Comparison of ENCODE assay signal across 1 cellular context in genomic region chr11:1309498-1310314, GRCh38.
TF ChIP-seq lines count a peak whose summit lies in the region.

TOLLIP (minus strand) TSS chr11:1309632; CDS start chr11:1309498, 134 bp downstream.

TF ChIP-seq in HEK293, 187 proteins besides CTCF, POLR2A, EP300 and RAD21 (continued from another document):
- no peak for TF ChIP-seq ZNF266 (tag by site-specific recombination; IDR thresholded peaks at IDR 0.05; ENCODE audit: low read depth)
- TF ChIP-seq, protein P1, sequence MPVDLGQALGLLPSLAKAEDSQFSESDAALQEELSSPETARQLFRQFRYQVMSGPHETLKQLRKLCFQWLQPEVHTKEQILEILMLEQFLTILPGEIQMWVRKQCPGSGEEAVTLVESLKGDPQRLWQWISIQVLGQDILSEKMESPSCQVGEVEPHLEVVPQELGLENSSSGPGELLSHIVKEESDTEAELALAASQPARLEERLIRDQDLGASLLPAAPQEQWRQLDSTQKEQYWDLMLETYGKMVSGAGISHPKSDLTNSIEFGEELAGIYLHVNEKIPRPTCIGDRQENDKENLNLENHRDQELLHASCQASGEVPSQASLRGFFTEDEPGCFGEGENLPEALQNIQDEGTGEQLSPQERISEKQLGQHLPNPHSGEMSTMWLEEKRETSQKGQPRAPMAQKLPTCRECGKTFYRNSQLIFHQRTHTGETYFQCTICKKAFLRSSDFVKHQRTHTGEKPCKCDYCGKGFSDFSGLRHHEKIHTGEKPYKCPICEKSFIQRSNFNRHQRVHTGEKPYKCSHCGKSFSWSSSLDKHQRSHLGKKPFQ (tag by site-specific recombination; IDR thresholded peaks at IDR 0.05), result no peak
- TF ChIP-seq ZNF585B (tag by site-specific recombination; IDR thresholded peaks at IDR 0.05), result no peak
- no peak for TF ChIP-seq ZNF311 (tag by site-specific recombination; IDR thresholded peaks at IDR 0.05; ENCODE audit: borderline replicate concordance)
- no peak for TF ChIP-seq REPIN1 (tag by site-specific recombination; IDR thresholded peaks at IDR 0.05; ENCODE audit: low read depth)
- TF ChIP-seq ZBTB6 (tag by site-specific recombination; IDR thresholded peaks at IDR 0.05), result no peak; the same call in 1 of the 2 replicates
- TF ChIP-seq MEIS1 (CRISPR knock-in tag; IDR thresholded peaks at IDR 0.05; ENCODE audit: borderline replicate concordance), result no peak
- TF ChIP-seq ZNF202 (tag by site-specific recombination; IDR thresholded peaks at IDR 0.05; ENCODE audit: borderline replicate concordance), result no peak
- TF ChIP-seq FEZF1 (tag by site-specific recombination; IDR thresholded peaks at IDR 0.05), result no peak
- TF ChIP-seq, protein P2, sequence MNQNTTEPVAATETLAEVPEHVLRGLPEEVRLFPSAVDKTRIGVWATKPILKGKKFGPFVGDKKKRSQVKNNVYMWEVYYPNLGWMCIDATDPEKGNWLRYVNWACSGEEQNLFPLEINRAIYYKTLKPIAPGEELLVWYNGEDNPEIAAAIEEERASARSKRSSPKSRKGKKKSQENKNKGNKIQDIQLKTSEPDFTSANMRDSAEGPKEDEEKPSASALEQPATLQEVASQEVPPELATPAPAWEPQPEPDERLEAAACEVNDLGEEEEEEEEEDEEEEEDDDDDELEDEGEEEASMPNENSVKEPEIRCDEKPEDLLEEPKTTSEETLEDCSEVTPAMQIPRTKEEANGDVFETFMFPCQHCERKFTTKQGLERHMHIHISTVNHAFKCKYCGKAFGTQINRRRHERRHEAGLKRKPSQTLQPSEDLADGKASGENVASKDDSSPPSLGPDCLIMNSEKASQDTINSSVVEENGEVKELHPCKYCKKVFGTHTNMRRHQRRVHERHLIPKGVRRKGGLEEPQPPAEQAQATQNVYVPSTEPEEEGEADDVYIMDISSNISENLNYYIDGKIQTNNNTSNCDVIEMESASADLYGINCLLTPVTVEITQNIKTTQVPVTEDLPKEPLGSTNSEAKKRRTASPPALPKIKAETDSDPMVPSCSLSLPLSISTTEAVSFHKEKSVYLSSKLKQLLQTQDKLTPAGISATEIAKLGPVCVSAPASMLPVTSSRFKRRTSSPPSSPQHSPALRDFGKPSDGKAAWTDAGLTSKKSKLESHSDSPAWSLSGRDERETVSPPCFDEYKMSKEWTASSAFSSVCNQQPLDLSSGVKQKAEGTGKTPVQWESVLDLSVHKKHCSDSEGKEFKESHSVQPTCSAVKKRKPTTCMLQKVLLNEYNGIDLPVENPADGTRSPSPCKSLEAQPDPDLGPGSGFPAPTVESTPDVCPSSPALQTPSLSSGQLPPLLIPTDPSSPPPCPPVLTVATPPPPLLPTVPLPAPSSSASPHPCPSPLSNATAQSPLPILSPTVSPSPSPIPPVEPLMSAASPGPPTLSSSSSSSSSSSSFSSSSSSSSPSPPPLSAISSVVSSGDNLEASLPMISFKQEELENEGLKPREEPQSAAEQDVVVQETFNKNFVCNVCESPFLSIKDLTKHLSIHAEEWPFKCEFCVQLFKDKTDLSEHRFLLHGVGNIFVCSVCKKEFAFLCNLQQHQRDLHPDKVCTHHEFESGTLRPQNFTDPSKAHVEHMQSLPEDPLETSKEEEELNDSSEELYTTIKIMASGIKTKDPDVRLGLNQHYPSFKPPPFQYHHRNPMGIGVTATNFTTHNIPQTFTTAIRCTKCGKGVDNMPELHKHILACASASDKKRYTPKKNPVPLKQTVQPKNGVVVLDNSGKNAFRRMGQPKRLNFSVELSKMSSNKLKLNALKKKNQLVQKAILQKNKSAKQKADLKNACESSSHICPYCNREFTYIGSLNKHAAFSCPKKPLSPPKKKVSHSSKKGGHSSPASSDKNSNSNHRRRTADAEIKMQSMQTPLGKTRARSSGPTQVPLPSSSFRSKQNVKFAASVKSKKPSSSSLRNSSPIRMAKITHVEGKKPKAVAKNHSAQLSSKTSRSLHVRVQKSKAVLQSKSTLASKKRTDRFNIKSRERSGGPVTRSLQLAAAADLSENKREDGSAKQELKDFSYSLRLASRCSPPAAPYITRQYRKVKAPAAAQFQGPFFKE (tag by site-specific recombination; IDR thresholded peaks at IDR 0.05; ENCODE audit: borderline replicate concordance), result no peak
- TF ChIP-seq ZNF660 (tag by site-specific recombination; IDR thresholded peaks at IDR 0.05), result no peak
- no peak for TF ChIP-seq ZNF473 (tag by site-specific recombination; IDR thresholded peaks at IDR 0.05)
- TF ChIP-seq, protein P3, sequence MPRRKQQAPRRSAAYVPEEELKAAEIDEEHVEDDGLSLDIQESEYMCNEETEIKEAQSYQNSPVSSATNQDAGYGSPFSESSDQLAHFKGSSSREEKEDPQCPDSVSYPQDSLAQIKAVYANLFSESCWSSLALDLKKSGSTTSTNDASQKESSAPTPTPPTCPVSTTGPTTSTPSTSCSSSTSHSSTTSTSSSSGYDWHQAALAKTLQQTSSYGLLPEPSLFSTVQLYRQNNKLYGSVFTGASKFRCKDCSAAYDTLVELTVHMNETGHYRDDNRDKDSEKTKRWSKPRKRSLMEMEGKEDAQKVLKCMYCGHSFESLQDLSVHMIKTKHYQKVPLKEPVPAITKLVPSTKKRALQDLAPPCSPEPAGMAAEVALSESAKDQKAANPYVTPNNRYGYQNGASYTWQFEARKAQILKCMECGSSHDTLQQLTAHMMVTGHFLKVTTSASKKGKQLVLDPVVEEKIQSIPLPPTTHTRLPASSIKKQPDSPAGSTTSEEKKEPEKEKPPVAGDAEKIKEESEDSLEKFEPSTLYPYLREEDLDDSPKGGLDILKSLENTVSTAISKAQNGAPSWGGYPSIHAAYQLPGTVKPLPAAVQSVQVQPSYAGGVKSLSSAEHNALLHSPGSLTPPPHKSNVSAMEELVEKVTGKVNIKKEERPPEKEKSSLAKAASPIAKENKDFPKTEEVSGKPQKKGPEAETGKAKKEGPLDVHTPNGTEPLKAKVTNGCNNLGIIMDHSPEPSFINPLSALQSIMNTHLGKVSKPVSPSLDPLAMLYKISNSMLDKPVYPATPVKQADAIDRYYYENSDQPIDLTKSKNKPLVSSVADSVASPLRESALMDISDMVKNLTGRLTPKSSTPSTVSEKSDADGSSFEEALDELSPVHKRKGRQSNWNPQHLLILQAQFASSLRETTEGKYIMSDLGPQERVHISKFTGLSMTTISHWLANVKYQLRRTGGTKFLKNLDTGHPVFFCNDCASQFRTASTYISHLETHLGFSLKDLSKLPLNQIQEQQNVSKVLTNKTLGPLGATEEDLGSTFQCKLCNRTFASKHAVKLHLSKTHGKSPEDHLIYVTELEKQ (tag by site-specific recombination; IDR thresholded peaks at IDR 0.05; ENCODE audit: borderline replicate concordance), result no peak
- TF ChIP-seq SP3 (tag by site-specific recombination; IDR thresholded peaks at IDR 0.05), result no peak
- no peak for TF ChIP-seq ZNF248 (tag by site-specific recombination; IDR thresholded peaks at IDR 0.05)
- no peak for TF ChIP-seq ZNF426 (tag by site-specific recombination; IDR thresholded peaks at IDR 0.05)
- TF ChIP-seq MYNN (tag by site-specific recombination; IDR thresholded peaks at IDR 0.05; ENCODE audit: borderline replicate concordance), result no peak
- TF ChIP-seq, protein P4, sequence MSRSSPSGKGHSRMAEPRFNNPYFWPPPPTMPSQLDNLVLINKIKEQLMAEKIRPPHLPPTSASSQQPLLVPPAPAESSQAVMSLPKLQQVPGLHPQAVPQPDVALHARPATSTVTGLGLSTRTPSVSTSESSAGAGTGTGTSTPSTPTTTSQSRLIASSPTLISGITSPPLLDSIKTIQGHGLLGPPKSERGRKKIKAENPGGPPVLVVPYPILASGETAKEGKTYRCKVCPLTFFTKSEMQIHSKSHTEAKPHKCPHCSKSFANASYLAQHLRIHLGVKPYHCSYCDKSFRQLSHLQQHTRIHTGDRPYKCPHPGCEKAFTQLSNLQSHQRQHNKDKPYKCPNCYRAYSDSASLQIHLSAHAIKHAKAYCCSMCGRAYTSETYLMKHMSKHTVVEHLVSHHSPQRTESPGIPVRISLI (tag by site-specific recombination; IDR thresholded peaks at IDR 0.05), result no peak
- TF ChIP-seq ZNF747 (tag by site-specific recombination; IDR thresholded peaks at IDR 0.05), result no peak
- TF ChIP-seq, protein P5, sequence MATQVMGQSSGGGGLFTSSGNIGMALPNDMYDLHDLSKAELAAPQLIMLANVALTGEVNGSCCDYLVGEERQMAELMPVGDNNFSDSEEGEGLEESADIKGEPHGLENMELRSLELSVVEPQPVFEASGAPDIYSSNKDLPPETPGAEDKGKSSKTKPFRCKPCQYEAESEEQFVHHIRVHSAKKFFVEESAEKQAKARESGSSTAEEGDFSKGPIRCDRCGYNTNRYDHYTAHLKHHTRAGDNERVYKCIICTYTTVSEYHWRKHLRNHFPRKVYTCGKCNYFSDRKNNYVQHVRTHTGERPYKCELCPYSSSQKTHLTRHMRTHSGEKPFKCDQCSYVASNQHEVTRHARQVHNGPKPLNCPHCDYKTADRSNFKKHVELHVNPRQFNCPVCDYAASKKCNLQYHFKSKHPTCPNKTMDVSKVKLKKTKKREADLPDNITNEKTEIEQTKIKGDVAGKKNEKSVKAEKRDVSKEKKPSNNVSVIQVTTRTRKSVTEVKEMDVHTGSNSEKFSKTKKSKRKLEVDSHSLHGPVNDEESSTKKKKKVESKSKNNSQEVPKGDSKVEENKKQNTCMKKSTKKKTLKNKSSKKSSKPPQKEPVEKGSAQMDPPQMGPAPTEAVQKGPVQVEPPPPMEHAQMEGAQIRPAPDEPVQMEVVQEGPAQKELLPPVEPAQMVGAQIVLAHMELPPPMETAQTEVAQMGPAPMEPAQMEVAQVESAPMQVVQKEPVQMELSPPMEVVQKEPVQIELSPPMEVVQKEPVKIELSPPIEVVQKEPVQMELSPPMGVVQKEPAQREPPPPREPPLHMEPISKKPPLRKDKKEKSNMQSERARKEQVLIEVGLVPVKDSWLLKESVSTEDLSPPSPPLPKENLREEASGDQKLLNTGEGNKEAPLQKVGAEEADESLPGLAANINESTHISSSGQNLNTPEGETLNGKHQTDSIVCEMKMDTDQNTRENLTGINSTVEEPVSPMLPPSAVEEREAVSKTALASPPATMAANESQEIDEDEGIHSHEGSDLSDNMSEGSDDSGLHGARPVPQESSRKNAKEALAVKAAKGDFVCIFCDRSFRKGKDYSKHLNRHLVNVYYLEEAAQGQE (tag by site-specific recombination; IDR thresholded peaks at IDR 0.05), result no peak
- TF ChIP-seq, protein P6, sequence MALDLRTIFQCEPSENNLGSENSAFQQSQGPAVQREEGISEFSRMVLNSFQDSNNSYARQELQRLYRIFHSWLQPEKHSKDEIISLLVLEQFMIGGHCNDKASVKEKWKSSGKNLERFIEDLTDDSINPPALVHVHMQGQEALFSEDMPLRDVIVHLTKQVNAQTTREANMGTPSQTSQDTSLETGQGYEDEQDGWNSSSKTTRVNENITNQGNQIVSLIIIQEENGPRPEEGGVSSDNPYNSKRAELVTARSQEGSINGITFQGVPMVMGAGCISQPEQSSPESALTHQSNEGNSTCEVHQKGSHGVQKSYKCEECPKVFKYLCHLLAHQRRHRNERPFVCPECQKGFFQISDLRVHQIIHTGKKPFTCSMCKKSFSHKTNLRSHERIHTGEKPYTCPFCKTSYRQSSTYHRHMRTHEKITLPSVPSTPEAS (tag by site-specific recombination; IDR thresholded peaks at IDR 0.05), result no peak
